ENCODE assay signal across 9 cellular contexts in the genomic region with DNA sequence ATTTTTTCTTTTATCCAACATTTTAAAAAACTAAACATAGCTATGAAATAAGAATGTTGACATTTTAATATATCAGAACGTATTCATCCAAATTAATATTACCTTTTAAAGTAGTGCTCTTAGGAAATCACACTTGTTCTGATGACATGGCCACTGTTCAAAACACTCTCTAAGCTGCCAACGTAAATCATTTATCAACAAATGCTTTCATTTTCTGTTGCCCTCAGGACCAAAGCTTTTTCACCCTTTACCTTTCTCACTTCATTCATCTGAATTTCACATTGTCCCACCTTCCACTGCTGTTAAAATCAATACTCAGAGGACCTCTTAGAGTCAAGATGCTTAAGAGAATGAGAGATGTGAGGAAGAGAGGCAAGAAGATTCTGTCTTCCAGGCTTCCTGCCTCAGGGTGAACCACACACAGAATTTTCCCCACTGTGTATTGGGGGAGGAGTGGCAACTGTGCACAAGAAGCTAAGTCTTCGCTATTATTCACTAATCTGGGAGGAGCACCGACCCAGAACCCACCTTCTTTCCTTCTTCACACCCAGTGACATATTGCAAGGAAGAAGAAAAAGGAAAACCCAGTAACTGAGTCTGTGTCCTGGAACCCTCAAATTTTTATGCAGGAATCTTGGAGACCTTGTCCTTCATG. TPM values are rescaled to one million over a fixed set of nuclear protein-coding genes. Genes with fewer than 3 reads are reported as not detected.
DNase-seq lines count a peak whose midpoint lies in the region; ATAC-seq and TF ChIP-seq lines count a peak whose summit lies in the region.
"Had no signal": no experiment of that assay in that cellular context is flagged by ENCODE, and none has a peak within 500 bp of the region (broad histone marks: within the 10 kb centered on the region; RNA-seq: fewer than 3 reads in every experiment).

No MANE protein-coding gene starts in this region.

- no peaks in the 10 kb centered on the region for H3K27me3 Mint-ChIP-seq in central memory CD8-positive, alpha-beta T cell
- H3K27me3 Mint-ChIP-seq in nephron (ENCODE audit: low read depth): no peaks in the 10 kb centered on the region

- H3K27ac Mint-ChIP-seq in central memory CD8-positive, alpha-beta T cell (ENCODE audit: low read depth): peak overlapping the region; percentile 29
- peak overlapping the region; percentile 26 to 83 (median 51) for H3K27ac Mint-ChIP-seq in nephron

- ATAC-seq in GM18861 (IDR thresholded peaks at IDR 0.05; ENCODE audit: unreplicated experiment) (peak; percentile 82), HG03097 (IDR thresholded peaks at IDR 0.05; ENCODE audit: low FRiP score, unreplicated experiment) (peak; percentile 86), left colon (no peak), HG02571 (IDR thresholded peaks at IDR 0.05; ENCODE audit: unreplicated experiment) (no peak)
- no peak for ATAC-seq in central memory CD8-positive, alpha-beta T cell (replicated peaks; ENCODE audit: extremely low read depth, poor library complexity, severe bottlenecking)

- no peak for DNase-seq in central memory CD8-positive, alpha-beta T cell (ENCODE audit: low spot score in 2 of 2)
- DNase-seq in left colon (no peak), mesenteric fat pad (ENCODE audit: low spot score) (no peak), GM19238 (ENCODE audit: insufficient read length, low spot score) (no peak)
- DNase-seq: NCI-H748 treated with DMSO at 0.1 percent for 48 hours had no signal

- H3K4me1 Mint-ChIP-seq in central memory CD8-positive, alpha-beta T cell: peaks cover 14% of the 10 kb centered on the region
- H3K4me1 Mint-ChIP-seq in nephron: peaks cover 14% of the 10 kb centered on the region

- peaks cover 3% of the 10 kb centered on the region for H3K36me3 Mint-ChIP-seq in central memory CD8-positive, alpha-beta T cell (ENCODE audit: insufficient read depth)
- peaks cover 50% of the 10 kb centered on the region for H3K36me3 Mint-ChIP-seq in nephron (ENCODE audit: low read depth)

- intact Hi-C loops in left colon (cut with DNase I, micrococcal nuclease): no loop called here

- peak overlapping the region; percentile 19 for H3K4me3 Mint-ChIP-seq in central memory CD8-positive, alpha-beta T cell
- H3K4me3 Mint-ChIP-seq in nephron: no peak overlapping the region

- no peak for TF ChIP-seq CTCF in nephron (IDR thresholded peaks at IDR 0.05; ENCODE audit: unreplicated experiment in 3 of 3)

- H3K9me3 Mint-ChIP-seq in central memory CD8-positive, alpha-beta T cell: no peaks in the 10 kb centered on the region
- H3K9me3 Mint-ChIP-seq in nephron: no peaks in the 10 kb centered on the region

RNA-seq across cellular contexts. Expression of gene HIBADH, which starts 21.0 kb away (rescaled TPM):
- 10 to 100 TPM; 25.4 to 38.6 TPM for total RNA-seq in left colon
- 44.4 TPM for total RNA-seq in mesenteric fat pad

Comparison
In these comparisons a context has a peak if more than half of its experiments do, and no peak if none do; other contexts are left out.
1. ATAC-seq: peak in GM18861 (single experiment) and HG03097 (single experiment); none in central memory CD8-positive, alpha-beta T cell (single experiment), left colon (single experiment) and HG02571 (single experiment).